ENCODE assay signal across 8 cellular contexts in the genomic region with DNA sequence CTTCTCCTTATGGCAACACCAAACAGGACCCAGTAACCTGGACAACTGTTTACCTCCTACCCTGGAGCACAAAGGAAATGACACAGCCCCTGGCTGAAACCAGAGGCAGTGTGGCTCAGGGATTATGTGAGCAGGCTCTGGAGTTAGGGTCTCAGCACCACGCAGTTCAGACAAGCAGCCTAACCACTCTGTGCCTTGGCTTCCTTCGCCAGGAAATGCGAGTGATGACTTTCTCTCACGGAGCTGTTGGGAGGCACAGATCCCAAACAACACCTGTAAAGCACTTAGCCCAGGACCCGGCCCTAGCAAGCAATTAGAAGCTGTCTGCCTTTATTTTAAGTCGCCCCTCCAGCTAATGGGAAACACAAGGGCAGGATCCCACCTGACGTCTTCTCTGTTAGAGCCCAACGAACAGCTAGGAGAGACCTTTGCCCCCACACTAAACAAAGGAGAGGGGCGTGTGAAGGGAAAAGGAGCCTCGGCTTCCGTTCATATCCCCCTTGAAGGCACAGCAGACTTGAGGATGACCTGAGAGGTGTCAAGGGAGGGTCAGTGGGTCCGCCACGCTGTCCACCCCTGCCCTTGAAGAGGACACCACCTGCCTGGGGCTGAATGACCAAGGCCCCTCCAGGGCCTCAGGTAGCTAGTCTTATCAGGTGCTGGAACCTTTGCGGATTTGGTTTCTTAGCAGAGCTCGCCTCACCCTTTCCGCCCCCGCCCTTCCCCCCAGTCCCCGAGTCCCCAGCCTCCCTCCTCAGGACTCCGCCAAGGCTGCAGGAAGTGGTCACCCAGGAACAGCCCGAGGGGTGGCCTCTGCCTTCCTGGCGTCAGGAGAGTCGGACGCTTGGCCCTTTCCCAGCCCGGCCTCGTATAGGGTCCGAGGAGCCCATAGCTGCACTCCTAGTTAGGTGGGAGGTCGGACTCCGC. TPM values are rescaled to one million over a fixed set of nuclear protein-coding genes. Genes with fewer than 3 reads are reported as not detected.
DNase-seq lines count a peak whose midpoint lies in the region; ATAC-seq and TF ChIP-seq lines count a peak whose summit lies in the region.

No MANE protein-coding gene starts in this region.

- peaks cover 40% of the 10 kb centered on the region for H3K4me1 Mint-ChIP-seq in memory B cell

- H3K4me1 ChIP-seq in stomach = peaks cover 55 to 76% (median 61%) of the 10 kb centered on the region in 4 donors

- 2 to 5% (median 4%) methylated on average over 22 to 28 of the region's 28 CpGs for WGBS in stomach, 5 donors

- H3K27me3 Mint-ChIP-seq in memory B cell = no peaks in the 10 kb centered on the region

- H3K9me3 Mint-ChIP-seq in memory B cell = no peaks in the 10 kb centered on the region

- peak overlapping the region; percentile 92 for H3K4me3 Mint-ChIP-seq in memory B cell

- no peaks in the 10 kb centered on the region for H3K27me3 ChIP-seq in stomach

- no peak for TF ChIP-seq EP300 in stomach (IDR thresholded peaks at IDR 0.05)

- no peak for TF ChIP-seq CTCF in stomach (IDR thresholded peaks at IDR 0.05)

- H3K36me3 Mint-ChIP-seq in memory B cell = peaks cover 5% of the 10 kb centered on the region

- no peak for TF ChIP-seq POLR2A in stomach (IDR thresholded peaks at IDR 0.05)

- H3K9me3 ChIP-seq in stomach = no peaks in the 10 kb centered on the region

- H3K27ac Mint-ChIP-seq in memory B cell = peak overlapping the region; percentile 28

- DNase-seq in effector CD4-positive, alpha-beta T cell = peak; percentile 32
- DNase-seq in memory B cell (ENCODE audit: low spot score in 2 of 2) (peak in 1 of 2 donors; percentile 23), stomach (peak; percentile 71), NCI-H2227 (lab: John Stamatoyannopoulos, UW; ENCODE audit: unreplicated experiment) (no peak)

- ATAC-seq in HG03442 (IDR thresholded peaks at IDR 0.05; ENCODE audit: unreplicated experiment) = peak; percentile 2
- peak; percentile 24 to 30 for ATAC-seq in activated CD4-positive, CD25-positive, alpha-beta regulatory T cell treated with anti-CD3 and anti-CD28 coated beads, Interleukin-2, amount 50 U/mL, for 24 hours
- ATAC-seq in memory B cell (ENCODE audit: low read depth) = peak; percentile 15
- no peak for ATAC-seq in HG03457 (IDR thresholded peaks at IDR 0.05; ENCODE audit: unreplicated experiment)

- intact Hi-C loops in stomach (cut with DNase I; ENCODE audit: low total_unique reads) = no loop called here

- H3K4me3 ChIP-seq in GM08714 (ENCODE audit: low read length) = peak overlapping the region; percentile 78
- H3K4me3 ChIP-seq in stomach = peak overlapping the region; percentile 74 to 98 (median 88)

- peak overlapping the region; percentile 92 to 96 (median 95) for H3K27ac ChIP-seq in stomach

- peaks cover 0 to 13% (median 11%) of the 10 kb centered on the region in 4 donors for H3K36me3 ChIP-seq in stomach

RNA-seq across cellular contexts. Expression of a gene that starts 0.8 kb away (rescaled TPM):
- total RNA-seq in stomach = 100 to 1,000 TPM in 3 of 5 donors, 10 to 100 TPM in 2; 82.6 to 208 (median 101) TPM
- polyA plus RNA-seq in stomach = 10 to 100 TPM in 2 of 3 donors, 1 to 10 TPM in 1; 5.3 to 25.7 (median 22.8) TPM

RNA-seq across cellular contexts. Expression of a gene that starts 7.6 kb away (rescaled TPM):
- 100 to 1,000 TPM in 1 of 5 donors, under 1 TPM in 1, not detected in 3; 0.55 to 499 TPM for total RNA-seq in stomach
- polyA plus RNA-seq in stomach = under 1 TPM; 0.37 to 0.73 (median 0.61) TPM

RNA-seq across cellular contexts. Expression of a gene that starts 42.7 kb away (rescaled TPM):
- total RNA-seq in stomach = 10 to 100 TPM; 20.1 to 42.9 (median 21.8) TPM
- polyA plus RNA-seq in stomach = 10 to 100 TPM; 39.0 to 59.4 (median 39.9) TPM

RNA-seq across cellular contexts. Expression of a gene that starts 59.7 kb away (rescaled TPM):
- total RNA-seq in stomach = 100 to 1,000 TPM in 1 of 5 donors, under 1 TPM in 1, not detected in 3; 0.18 to 138 TPM
- under 1 TPM in 1 of 3 donors, not detected in 2; 0.13 TPM for polyA plus RNA-seq in stomach
